1 cellular context compared by ENCODE assay signal in the genomic region with DNA sequence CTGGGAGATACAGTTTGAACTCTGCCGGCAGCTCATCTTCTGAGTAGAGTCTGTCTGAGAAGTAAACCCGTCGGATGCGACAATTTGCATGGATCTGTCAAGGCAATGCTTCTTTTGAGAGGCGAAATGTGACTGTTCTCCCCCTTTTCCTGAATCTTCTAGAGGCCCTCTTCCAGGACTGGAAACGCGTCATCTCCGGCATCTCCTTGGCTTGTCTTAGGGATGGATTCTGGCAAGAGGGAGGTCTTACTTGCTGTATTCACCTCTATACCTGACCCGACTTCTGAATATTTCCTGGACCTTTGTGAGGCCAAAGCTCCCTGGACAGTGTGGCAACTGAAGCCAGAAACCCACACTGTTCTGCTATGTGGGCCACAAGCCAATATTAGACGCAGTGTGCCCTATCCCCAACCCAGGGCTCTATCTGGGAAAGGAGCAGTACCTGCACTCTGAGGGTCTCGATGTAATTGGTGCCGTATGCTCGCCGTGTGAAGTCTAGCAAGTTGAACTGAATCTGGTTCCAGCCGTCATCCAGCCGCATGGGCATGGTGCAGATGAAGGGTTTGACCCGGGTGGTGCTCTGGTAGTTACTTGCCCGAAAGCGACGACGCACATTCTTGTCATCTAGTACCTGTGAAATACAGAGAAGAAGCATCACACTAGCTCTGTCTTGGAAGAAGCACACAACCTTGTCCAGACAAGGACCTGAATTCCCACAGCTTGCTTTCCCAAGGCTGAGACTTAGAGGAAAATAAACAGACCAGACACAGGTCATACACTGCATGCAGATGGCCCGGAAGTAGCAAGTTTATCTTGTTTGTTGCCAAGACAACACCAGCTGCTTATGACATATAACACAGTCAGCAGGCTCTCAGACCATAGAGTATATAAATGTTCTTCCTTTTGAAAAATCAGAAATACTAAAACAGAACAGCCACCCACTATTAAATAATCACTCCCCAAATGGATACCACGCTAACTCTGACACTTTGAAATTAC.
TF ChIP-seq lines count a peak whose summit lies in the region.

No MANE protein-coding gene starts in this region.

TF ChIP-seq in SK-N-SH, 30 proteins besides CTCF, POLR2A, EP300 and RAD21 (continued from another document):
- TF ChIP-seq, protein P1, sequence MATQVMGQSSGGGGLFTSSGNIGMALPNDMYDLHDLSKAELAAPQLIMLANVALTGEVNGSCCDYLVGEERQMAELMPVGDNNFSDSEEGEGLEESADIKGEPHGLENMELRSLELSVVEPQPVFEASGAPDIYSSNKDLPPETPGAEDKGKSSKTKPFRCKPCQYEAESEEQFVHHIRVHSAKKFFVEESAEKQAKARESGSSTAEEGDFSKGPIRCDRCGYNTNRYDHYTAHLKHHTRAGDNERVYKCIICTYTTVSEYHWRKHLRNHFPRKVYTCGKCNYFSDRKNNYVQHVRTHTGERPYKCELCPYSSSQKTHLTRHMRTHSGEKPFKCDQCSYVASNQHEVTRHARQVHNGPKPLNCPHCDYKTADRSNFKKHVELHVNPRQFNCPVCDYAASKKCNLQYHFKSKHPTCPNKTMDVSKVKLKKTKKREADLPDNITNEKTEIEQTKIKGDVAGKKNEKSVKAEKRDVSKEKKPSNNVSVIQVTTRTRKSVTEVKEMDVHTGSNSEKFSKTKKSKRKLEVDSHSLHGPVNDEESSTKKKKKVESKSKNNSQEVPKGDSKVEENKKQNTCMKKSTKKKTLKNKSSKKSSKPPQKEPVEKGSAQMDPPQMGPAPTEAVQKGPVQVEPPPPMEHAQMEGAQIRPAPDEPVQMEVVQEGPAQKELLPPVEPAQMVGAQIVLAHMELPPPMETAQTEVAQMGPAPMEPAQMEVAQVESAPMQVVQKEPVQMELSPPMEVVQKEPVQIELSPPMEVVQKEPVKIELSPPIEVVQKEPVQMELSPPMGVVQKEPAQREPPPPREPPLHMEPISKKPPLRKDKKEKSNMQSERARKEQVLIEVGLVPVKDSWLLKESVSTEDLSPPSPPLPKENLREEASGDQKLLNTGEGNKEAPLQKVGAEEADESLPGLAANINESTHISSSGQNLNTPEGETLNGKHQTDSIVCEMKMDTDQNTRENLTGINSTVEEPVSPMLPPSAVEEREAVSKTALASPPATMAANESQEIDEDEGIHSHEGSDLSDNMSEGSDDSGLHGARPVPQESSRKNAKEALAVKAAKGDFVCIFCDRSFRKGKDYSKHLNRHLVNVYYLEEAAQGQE (IDR thresholded peaks at IDR 0.05; ENCODE audit: low read depth, low read length), result no peak
- TF ChIP-seq GATA2 (CRISPR knock-in tag; IDR thresholded peaks at IDR 0.05) (peak; percentile 66), MEF2A (IDR thresholded peaks at IDR 0.05; ENCODE audit: borderline replicate concordance, low read depth) (no peak), CHD2 (IDR thresholded peaks at IDR 0.05; ENCODE audit: low read length, partially characterized antibody) (peak; percentile 57), YY1 (IDR thresholded peaks at IDR 0.05; ENCODE audit: low read depth) (no peak), TCF12 (IDR thresholded peaks at IDR 0.05) (0 out of 2 replicates have a peak, but pooled peaks have one; percentile 16), NRF1 (IDR thresholded peaks at IDR 0.05; ENCODE audit: low read depth, low read length) (no peak), TEAD4 (IDR thresholded peaks at IDR 0.05; ENCODE audit: borderline replicate concordance, insufficient read depth) (no peak), MXI1 (IDR thresholded peaks at IDR 0.05; ENCODE audit: low read depth, low read length) (peak; percentile 93), POLR2AphosphoS5 (IDR thresholded peaks at IDR 0.05; ENCODE audit: low read depth, low read length) (no peak), FOSL2 (IDR thresholded peaks at IDR 0.05; ENCODE audit: borderline replicate concordance, low read depth) (no peak)
- TF ChIP-seq, protein P2, sequence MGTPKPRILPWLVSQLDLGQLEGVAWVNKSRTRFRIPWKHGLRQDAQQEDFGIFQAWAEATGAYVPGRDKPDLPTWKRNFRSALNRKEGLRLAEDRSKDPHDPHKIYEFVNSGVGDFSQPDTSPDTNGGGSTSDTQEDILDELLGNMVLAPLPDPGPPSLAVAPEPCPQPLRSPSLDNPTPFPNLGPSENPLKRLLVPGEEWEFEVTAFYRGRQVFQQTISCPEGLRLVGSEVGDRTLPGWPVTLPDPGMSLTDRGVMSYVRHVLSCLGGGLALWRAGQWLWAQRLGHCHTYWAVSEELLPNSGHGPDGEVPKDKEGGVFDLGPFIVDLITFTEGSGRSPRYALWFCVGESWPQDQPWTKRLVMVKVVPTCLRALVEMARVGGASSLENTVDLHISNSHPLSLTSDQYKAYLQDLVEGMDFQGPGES (IDR thresholded peaks at IDR 0.05; ENCODE audit: low read depth, low read length), result no peak
- TF ChIP-seq, protein P3, sequence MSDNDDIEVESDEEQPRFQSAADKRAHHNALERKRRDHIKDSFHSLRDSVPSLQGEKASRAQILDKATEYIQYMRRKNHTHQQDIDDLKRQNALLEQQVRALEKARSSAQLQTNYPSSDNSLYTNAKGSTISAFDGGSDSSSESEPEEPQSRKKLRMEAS (IDR thresholded peaks at IDR 0.05; ENCODE audit: low read depth), result no peak
